13 cellular contexts compared by ENCODE assay signal in genomic region chr11:124676386-124676785, GRCh38. TPM values are rescaled to one million over a fixed set of nuclear protein-coding genes. Genes with fewer than 3 reads are reported as not detected.
DNase-seq lines count a peak whose midpoint lies in the region; ATAC-seq, FAIRE-seq and TF ChIP-seq lines count a peak whose summit lies in the region.
"Had no signal": no experiment of that assay in that cellular context is flagged by ENCODE, and none has a peak within 500 bp of the region (broad histone marks: within the 10 kb centered on the region; RNA-seq: fewer than 3 reads in every experiment).

No MANE protein-coding gene starts in this region.

- DNase-seq in HT1080 (ENCODE audit: low read depth), result peak; percentile 21
- DNase-seq in bronchial epithelial cell (ENCODE audit: low read depth), result peak; percentile 60
- DNase-seq in left lobe of liver (ENCODE audit: low spot score), result no peak
- no peak for DNase-seq in upper lobe of right lung
- DNase-seq in activated naive CD4-positive, alpha-beta T cell (lab: John Stamatoyannopoulos, UW), result no peak
- DNase-seq in RPMI8226, result no peak
- no peak for DNase-seq in activated CD4-positive, alpha-beta T cell treated with anti-CD3 and anti-CD28 coated beads for 1 hour
- DNase-seq: activated T-cell treated with anti-CD3 and anti-CD28 coated beads, Interleukin-2, amount 50 U/mL, for 72 hours; NCI-H2107; PC-3; substantia nigra had no signal

- peak overlapping the region; percentile 43 for H3K27ac ChIP-seq in upper lobe of right lung
- H3K27ac ChIP-seq: VCaP had no signal

- H3K36me3 ChIP-seq in bronchial epithelial cell (ENCODE audit: control insufficient read depth, insufficient read depth, low read length) (no peaks in the 10 kb centered on the region), upper lobe of right lung (no peaks in the 10 kb centered on the region)

- H3K4me3 ChIP-seq in bronchial epithelial cell (ENCODE audit: low read depth, low read length) (no peak overlapping the region), upper lobe of right lung (no peak overlapping the region)

- H3K4me1 ChIP-seq in upper lobe of right lung, result peaks cover 20% of the 10 kb centered on the region

- no peak for FAIRE-seq in bronchial epithelial cell (lab: Jason Lieb, UNC)

- no peaks in the 10 kb centered on the region for H3K9me3 ChIP-seq in upper lobe of right lung

- peak; percentile 19 for ATAC-seq in left lobe of liver
- peak; percentile 32 for ATAC-seq in upper lobe of right lung
- ATAC-seq: activated T-cell treated with anti-CD3 and anti-CD28 coated beads, Interleukin-2, amount 50 U/mL, for 72 hours; natural killer cell treated with Interleukin-12 subunit alpha and Interleukin-12 subunit beta and Interleukin-15 and Interleukin-18, amount 100 ng/mL, for 72 hours; PC-3 had no signal

- H3K27me3 ChIP-seq in bronchial epithelial cell (ENCODE audit: control insufficient read depth, insufficient read depth, low read length), result no peaks in the 10 kb centered on the region
- no peaks in the 10 kb centered on the region for H3K27me3 ChIP-seq in upper lobe of right lung

- TF ChIP-seq CTCF in bronchial epithelial cell (IDR thresholded peaks at IDR 0.05; ENCODE audit: insufficient read depth, low read length, severe bottlenecking), result no peak
- no peak for TF ChIP-seq CTCF in upper lobe of right lung (IDR thresholded peaks at IDR 0.05)

- intact Hi-C loops in upper lobe of right lung (cut with DNase I), result no loop called here

RNA-seq across cellular contexts. Expression of gene SPA17, which starts 2.7 kb away (rescaled TPM):
- total RNA-seq in HT1080 (2014; rRNA removed; shearing (Covaris generic)), result 17.4 and 17.7 TPM in 2 replicates
- polyA plus RNA-seq in HT1080 (2015; cell fraction: cytosol; rRNA removed), result 24.9 and 35.9 TPM in 2 replicates
- polyA plus RNA-seq in HT1080 (2015; cell fraction: nucleus; rRNA removed), result 15.7 and 18.0 TPM in 2 replicates
- total RNA-seq in bronchial epithelial cell, result 2.4 and 5.8 TPM in 2 replicates
- 0.86 TPM for total RNA-seq in left lobe of liver
- 4.8 TPM for total RNA-seq in upper lobe of right lung

RNA-seq across cellular contexts. Expression of gene SIAE, which starts 2.8 kb away (rescaled TPM):
- 4.3 and 5.5 TPM in 2 replicates for total RNA-seq in HT1080 (2014; rRNA removed; shearing (Covaris generic))
- polyA plus RNA-seq in HT1080 (2015; cell fraction: cytosol; rRNA removed), result 9.9 and 13.2 TPM in 2 replicates
- polyA plus RNA-seq in HT1080 (2015; cell fraction: nucleus; rRNA removed), result 31.9 and 34.6 TPM in 2 replicates
- total RNA-seq in bronchial epithelial cell, result 9.0 and 10.8 TPM in 2 replicates
- 34.4 TPM for total RNA-seq in left lobe of liver
- 41.6 TPM for total RNA-seq in upper lobe of right lung

RNA-seq across cellular contexts. Expression of gene TBRG1, which starts 53.7 kb away (rescaled TPM):
- total RNA-seq in HT1080 (2014; rRNA removed; shearing (Covaris generic)), result 42.9 and 52.7 TPM in 2 replicates
- 34.5 and 36.4 TPM in 2 replicates for polyA plus RNA-seq in HT1080 (2015; cell fraction: cytosol; rRNA removed)
- 54.0 and 65.7 TPM in 2 replicates for polyA plus RNA-seq in HT1080 (2015; cell fraction: nucleus; rRNA removed)
- total RNA-seq in bronchial epithelial cell (21.9 and 28.0 TPM in 2 replicates), left lobe of liver (23.3 TPM), upper lobe of right lung (44.9 TPM)

Comparison
In these comparisons a context has a peak if more than half of its experiments do, and no peak if none do; other contexts are left out.
1. DNase-seq: peak in HT1080 (single experiment) and bronchial epithelial cell (single experiment); none in left lobe of liver (single experiment), upper lobe of right lung (single experiment), activated naive CD4-positive, alpha-beta T cell (0 of 4), RPMI8226 (single experiment) and activated CD4-positive, alpha-beta T cell treated with anti-CD3 and anti-CD28 coated beads for 1 hour (single experiment).